ENCODE assay signal across 8 cellular contexts in genomic region chr7:35047901-35048300, GRCh38. TPM values are rescaled to one million over a fixed set of nuclear protein-coding genes. Genes with fewer than 3 reads are reported as not detected.
DNase-seq lines count a peak whose midpoint lies in the region; ATAC-seq and TF ChIP-seq lines count a peak whose summit lies in the region.
"Not testable (repeated sequence)": the region's sequence is repeated elsewhere in the genome, so short reads cannot be mapped to it uniquely, and the experiment has no call there.

No MANE protein-coding gene starts in this region.

- WGBS in GM23248 (ENCODE audit: low coverage in 1 of 2, low lambda C conversion rate in 2 of 2, missing lambda C conversion rate in 2 of 2), 2 experiments = 5 to 9% methylated on average over 2 of the region's 2 CpGs
- WGBS in thyroid gland, 2 donors = 48 to 59% methylated on average over 2 of the region's 2 CpGs

- not testable (repeated sequence) for H3K36me3 ChIP-seq in GM23248 (ENCODE audit: low read depth); thyroid gland

- in situ Hi-C loops in GM23248 (cut with MboI) = not testable (repeated sequence)

- intact Hi-C loops in Right ventricle myocardium inferior (cut with DNase I); left cardiac atrium (cut with DNase I); thyroid gland (cut with DNase I): not testable (repeated sequence)

- H3K9me2 ChIP-seq in GM23248 (ENCODE audit: insufficient read depth) = not testable (repeated sequence)

- H3K9ac ChIP-seq in GM23248 = not testable (repeated sequence)

- H3K4me3 ChIP-seq in GM23248; cardiac fibroblast (replicated peaks in 1 of 2; ENCODE audit: low read depth in 2 of 2, low read length in 2 of 2); thyroid gland (replicated peaks in 1 of 3): not testable (repeated sequence)

- H3K4me2 ChIP-seq in GM23248 (ENCODE audit: unreplicated experiment) = not testable (repeated sequence)

- not testable (repeated sequence) for H3K79me2 ChIP-seq in GM23248 (ENCODE audit: insufficient read depth)

- peak; percentile 55 for ATAC-seq in esophagus mucosa
- peak; percentile 73 for ATAC-seq in Right ventricle myocardium inferior
- ATAC-seq in left cardiac atrium = peak; percentile 87 to 97
- peak; percentile 96 for ATAC-seq in omental fat pad (ENCODE audit: low FRiP score)

- not testable (repeated sequence) for H3F3A ChIP-seq in GM23248 (ENCODE audit: insufficient read depth)

- not testable (repeated sequence) for H3K27me3 ChIP-seq in GM23248 (replicated peaks; ENCODE audit: insufficient read depth); thyroid gland

- peak; percentile 28 for DNase-seq in GM23248
- peak; percentile 25 to 36 for DNase-seq in cardiac fibroblast (ENCODE audit: low read depth in 2 of 2)
- DNase-seq in Right ventricle myocardium inferior (ENCODE audit: missing footprints); left cardiac atrium; omental fat pad (ENCODE audit: low spot score): not testable (repeated sequence)
- peak; percentile 43 for DNase-seq in kidney tubule cell (ENCODE audit: low spot score)
- peak; percentile 32 to 40 for DNase-seq in thyroid gland

- not testable (repeated sequence) for H2AFZ ChIP-seq in GM23248

- H3K27ac ChIP-seq in GM23248, thyroid gland: not testable (repeated sequence)

- H4K20me1 ChIP-seq in GM23248 (ENCODE audit: insufficient read depth) = not testable (repeated sequence)

- TF ChIP-seq POLR2A in thyroid gland (IDR thresholded peaks at IDR 0.05) = not testable (repeated sequence)

- not testable (repeated sequence) for H3K4me1 ChIP-seq in GM23248 (ENCODE audit: insufficient read depth); thyroid gland

- H3K9me3 ChIP-seq in GM23248 (ENCODE audit: low read depth); thyroid gland: not testable (repeated sequence)

- not testable (repeated sequence) for TF ChIP-seq CTCF in cardiac fibroblast (IDR thresholded peaks at IDR 0.05; ENCODE audit: low read depth, low read length); omental fat pad (IDR thresholded peaks at IDR 0.05); thyroid gland (IDR thresholded peaks at IDR 0.05)

RNA-seq across cellular contexts. Expression of gene DPY19L1, which starts 10.6 kb away (rescaled TPM):
- total RNA-seq in GM23248 (2014; rRNA removed; shearing (Covaris generic)) = 33.5 and 33.8 TPM in 2 replicates
- polyA plus RNA-seq in GM23248 (2016; fragmentation: Nextera tagmentation; extraction: Ambion mirVana) = 3.0 and 3.4 TPM in 2 replicates
- total RNA-seq in esophagus mucosa (10.4 TPM), Right ventricle myocardium inferior (24.5 TPM), left cardiac atrium (10 to 100 TPM; 24.8 to 25.9 TPM), omental fat pad (10 to 100 TPM; 14.3 to 20.0 (median 19.9) TPM), thyroid gland (10 to 100 TPM; 14.0 to 50.3 (median 15.0) TPM)
